In genomic region chr12:99522456-99522855, GRCh38 we compare ENCODE assay signal across 28 cellular contexts.
"Had no signal": no experiment of that assay in that cellular context is flagged by ENCODE, and none has a peak within 500 bp of the region (broad histone marks: within the 10 kb centered on the region; RNA-seq: fewer than 3 reads in every experiment).

No MANE protein-coding gene starts in this region.

- H3K4me1 ChIP-seq: adrenal gland, body of pancreas, esophagus squamous epithelium had no signal

- H3K27ac ChIP-seq: adrenal gland, body of pancreas, esophagus squamous epithelium had no signal

- DNase-seq: activated CD4-positive, alpha-beta memory T cell treated with anti-CD3 and anti-CD28 coated beads for 36 hours; activated CD4-positive, alpha-beta T cell treated with anti-CD3 and anti-CD28 coated beads for 36 hours; activated CD4-positive, alpha-beta T cell treated with anti-CD3 and anti-CD28 coated beads, Interleukin-2, amount 10 ng/mL, durations not matched to agents 24 days and 14 days; activated CD4-positive, CD25-positive, alpha-beta regulatory T cell; activated CD4-positive, CD25-positive, alpha-beta regulatory T cell treated with anti-CD3 and anti-CD28 coated beads, Interleukin-2, amount 50 U/mL, for 72 hours; activated CD8-positive, alpha-beta memory T cell treated with anti-CD3 and anti-CD28 coated beads, Interleukin-2, amount 10 ng/mL, durations not matched to agents 7 days and 5 days; activated CD8-positive, alpha-beta memory T cell treated with anti-CD3 and anti-CD28 coated beads, Interleukin-2, amount 50 U/mL, for 4 hours; activated CD8-positive, alpha-beta T cell treated with anti-CD3 and anti-CD28 coated beads, Interleukin-2, amount 10 ng/mL, durations not matched to agents 7 days and 5 days; activated effector memory CD4-positive, alpha-beta T cell treated with anti-CD3 and anti-CD28 coated beads, Interleukin-2, amount 50 U/mL, for 16 hours; activated naive CD4-positive, alpha-beta T cell treated with anti-CD3 and anti-CD28 coated beads for 36 hours; activated naive CD8-positive, alpha-beta T cell treated with anti-CD3 and anti-CD28 coated beads for 36 hours; activated naive CD8-positive, alpha-beta T cell treated with anti-CD3 and anti-CD28 coated beads, Interleukin-2, amount 50 U/mL, for 24 hours; activated T-cell treated with anti-CD3 and anti-CD28 coated beads, Interleukin-2, amount 50 U/mL, for 1 hour; activated T-cell treated with anti-CD3 and anti-CD28 coated beads, Interleukin-2, amount 50 U/mL, for 48 hours; adrenal gland; amygdala; aorta; body of pancreas; cortex of kidney; dermis blood vessel endothelial cell; effector CD4-positive, alpha-beta T cell; effector memory CD8-positive, alpha-beta T cell; erythroblast; esophagus squamous epithelium; head of caudate nucleus; T-helper 1 cell; T-helper 17 cell; T1000 had no signal

- H3K4me3 ChIP-seq: adrenal gland, body of pancreas, esophagus squamous epithelium had no signal

- H3K36me3 ChIP-seq: adrenal gland, esophagus squamous epithelium had no signal

- ATAC-seq: activated CD4-positive, alpha-beta T cell treated with anti-CD3 and anti-CD28 coated beads for 36 hours; activated CD8-positive, alpha-beta memory T cell treated with anti-CD3 and anti-CD28 coated beads, Interleukin-2, amount 10 ng/mL, durations not matched to agents 7 days and 5 days; activated CD8-positive, alpha-beta T cell treated with anti-CD3 and anti-CD28 coated beads, Interleukin-2, amount 10 ng/mL, durations not matched to agents 7 days and 5 days; activated naive CD8-positive, alpha-beta T cell treated with anti-CD3 and anti-CD28 coated beads, Interleukin-2, amount 50 U/mL, for 24 hours; body of pancreas; effector memory CD8-positive, alpha-beta T cell; T-helper 17 cell had no signal

- H3K9me3 ChIP-seq: adrenal gland, esophagus squamous epithelium had no signal

- H3K27me3 ChIP-seq: adrenal gland, body of pancreas, esophagus squamous epithelium had no signal
